In the genomic region with DNA sequence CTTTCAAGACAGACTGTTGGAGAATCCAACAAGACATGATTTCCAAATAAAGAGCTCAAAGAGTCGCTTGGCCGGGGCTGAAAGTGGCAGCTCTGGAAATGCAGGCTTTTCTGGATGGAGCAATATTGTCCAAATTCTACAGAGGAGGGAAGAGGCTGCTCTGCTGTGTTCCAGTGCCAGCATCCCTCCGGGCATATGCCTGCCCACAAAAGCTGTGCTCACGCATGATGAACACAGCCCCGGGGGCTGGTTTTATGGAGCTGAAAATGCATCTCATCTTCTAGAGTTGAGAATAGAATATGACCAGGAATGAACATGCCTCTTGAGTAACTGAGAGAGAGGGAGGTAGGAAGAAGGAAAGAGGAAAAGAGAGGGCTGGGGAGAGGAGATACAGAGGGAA, we compare ENCODE assay signal across 1 cellular context.
TF ChIP-seq lines count a peak whose summit lies in the region.

No MANE protein-coding gene starts in this region.

TF ChIP-seq in GM23338, 12 proteins besides CTCF, POLR2A, EP300 and RAD21 (continued from another document):
- TF ChIP-seq, protein P1, sequence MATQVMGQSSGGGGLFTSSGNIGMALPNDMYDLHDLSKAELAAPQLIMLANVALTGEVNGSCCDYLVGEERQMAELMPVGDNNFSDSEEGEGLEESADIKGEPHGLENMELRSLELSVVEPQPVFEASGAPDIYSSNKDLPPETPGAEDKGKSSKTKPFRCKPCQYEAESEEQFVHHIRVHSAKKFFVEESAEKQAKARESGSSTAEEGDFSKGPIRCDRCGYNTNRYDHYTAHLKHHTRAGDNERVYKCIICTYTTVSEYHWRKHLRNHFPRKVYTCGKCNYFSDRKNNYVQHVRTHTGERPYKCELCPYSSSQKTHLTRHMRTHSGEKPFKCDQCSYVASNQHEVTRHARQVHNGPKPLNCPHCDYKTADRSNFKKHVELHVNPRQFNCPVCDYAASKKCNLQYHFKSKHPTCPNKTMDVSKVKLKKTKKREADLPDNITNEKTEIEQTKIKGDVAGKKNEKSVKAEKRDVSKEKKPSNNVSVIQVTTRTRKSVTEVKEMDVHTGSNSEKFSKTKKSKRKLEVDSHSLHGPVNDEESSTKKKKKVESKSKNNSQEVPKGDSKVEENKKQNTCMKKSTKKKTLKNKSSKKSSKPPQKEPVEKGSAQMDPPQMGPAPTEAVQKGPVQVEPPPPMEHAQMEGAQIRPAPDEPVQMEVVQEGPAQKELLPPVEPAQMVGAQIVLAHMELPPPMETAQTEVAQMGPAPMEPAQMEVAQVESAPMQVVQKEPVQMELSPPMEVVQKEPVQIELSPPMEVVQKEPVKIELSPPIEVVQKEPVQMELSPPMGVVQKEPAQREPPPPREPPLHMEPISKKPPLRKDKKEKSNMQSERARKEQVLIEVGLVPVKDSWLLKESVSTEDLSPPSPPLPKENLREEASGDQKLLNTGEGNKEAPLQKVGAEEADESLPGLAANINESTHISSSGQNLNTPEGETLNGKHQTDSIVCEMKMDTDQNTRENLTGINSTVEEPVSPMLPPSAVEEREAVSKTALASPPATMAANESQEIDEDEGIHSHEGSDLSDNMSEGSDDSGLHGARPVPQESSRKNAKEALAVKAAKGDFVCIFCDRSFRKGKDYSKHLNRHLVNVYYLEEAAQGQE (IDR thresholded peaks at IDR 0.05; ENCODE audit: unreplicated experiment): no peak
- no peak for TF ChIP-seq EZH2 (IDR thresholded peaks at IDR 0.05; ENCODE audit: low read depth, unreplicated experiment)
- TF ChIP-seq, protein P2, sequence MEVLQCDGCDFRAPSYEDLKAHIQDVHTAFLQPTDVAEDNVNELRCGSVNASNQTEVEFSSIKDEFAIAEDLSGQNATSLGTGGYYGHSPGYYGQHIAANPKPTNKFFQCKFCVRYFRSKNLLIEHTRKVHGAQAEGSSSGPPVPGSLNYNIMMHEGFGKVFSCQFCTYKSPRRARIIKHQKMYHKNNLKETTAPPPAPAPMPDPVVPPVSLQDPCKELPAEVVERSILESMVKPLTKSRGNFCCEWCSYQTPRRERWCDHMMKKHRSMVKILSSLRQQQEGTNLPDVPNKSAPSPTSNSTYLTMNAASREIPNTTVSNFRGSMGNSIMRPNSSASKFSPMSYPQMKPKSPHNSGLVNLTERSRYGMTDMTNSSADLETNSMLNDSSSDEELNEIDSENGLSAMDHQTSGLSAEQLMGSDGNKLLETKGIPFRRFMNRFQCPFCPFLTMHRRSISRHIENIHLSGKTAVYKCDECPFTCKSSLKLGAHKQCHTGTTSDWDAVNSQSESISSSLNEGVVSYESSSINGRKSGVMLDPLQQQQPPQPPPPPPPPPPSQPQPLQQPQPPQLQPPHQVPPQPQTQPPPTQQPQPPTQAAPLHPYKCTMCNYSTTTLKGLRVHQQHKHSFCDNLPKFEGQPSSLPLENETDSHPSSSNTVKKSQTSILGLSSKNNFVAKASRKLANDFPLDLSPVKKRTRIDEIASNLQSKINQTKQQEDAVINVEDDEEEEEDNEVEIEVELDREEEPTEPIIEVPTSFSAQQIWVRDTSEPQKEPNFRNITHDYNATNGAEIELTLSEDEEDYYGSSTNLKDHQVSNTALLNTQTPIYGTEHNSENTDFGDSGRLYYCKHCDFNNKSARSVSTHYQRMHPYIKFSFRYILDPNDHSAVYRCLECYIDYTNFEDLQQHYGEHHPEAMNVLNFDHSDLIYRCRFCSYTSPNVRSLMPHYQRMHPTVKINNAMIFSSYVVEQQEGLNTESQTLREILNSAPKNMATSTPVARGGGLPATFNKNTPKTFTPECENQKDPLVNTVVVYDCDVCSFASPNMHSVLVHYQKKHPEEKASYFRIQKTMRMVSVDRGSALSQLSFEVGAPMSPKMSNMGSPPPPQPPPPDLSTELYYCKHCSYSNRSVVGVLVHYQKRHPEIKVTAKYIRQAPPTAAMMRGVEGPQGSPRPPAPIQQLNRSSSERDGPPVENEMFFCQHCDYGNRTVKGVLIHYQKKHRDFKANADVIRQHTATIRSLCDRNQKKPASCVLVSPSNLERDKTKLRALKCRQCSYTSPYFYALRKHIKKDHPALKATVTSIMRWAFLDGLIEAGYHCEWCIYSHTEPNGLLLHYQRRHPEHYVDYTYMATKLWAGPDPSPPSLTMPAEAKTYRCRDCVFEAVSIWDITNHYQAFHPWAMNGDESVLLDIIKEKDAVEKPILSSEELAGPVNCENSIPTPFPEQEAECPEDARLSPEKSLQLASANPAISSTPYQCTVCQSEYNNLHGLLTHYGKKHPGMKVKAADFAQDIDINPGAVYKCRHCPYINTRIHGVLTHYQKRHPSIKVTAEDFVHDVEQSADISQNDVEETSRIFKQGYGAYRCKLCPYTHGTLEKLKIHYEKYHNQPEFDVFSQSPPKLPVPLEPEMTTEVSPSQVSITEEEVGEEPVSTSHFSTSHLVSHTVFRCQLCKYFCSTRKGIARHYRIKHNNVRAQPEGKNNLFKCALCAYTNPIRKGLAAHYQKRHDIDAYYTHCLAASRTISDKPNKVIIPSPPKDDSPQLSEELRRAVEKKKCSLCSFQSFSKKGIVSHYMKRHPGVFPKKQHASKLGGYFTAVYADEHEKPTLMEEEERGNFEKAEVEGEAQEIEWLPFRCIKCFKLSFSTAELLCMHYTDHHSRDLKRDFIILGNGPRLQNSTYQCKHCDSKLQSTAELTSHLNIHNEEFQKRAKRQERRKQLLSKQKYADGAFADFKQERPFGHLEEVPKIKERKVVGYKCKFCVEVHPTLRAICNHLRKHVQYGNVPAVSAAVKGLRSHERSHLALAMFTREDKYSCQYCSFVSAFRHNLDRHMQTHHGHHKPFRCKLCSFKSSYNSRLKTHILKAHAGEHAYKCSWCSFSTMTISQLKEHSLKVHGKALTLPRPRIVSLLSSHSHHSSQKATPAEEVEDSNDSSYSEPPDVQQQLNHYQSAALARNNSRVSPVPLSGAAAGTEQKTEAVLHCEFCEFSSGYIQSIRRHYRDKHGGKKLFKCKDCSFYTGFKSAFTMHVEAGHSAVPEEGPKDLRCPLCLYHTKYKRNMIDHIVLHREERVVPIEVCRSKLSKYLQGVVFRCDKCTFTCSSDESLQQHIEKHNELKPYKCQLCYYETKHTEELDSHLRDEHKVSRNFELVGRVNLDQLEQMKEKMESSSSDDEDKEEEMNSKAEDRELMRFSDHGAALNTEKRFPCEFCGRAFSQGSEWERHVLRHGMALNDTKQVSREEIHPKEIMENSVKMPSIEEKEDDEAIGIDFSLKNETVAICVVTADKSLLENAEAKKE (CRISPR knock-in tag; IDR thresholded peaks at IDR 0.05): no peak
- no peak for TF ChIP-seq STAT1 (IDR thresholded peaks at IDR 0.05; ENCODE audit: unreplicated experiment)
- TF ChIP-seq JUNB (IDR thresholded peaks at IDR 0.05; ENCODE audit: unreplicated experiment): no peak
